Comparison of ENCODE assay signal across 8 cellular contexts in genomic region chr1:200620273-200621131, GRCh38. TPM values are rescaled to one million over a fixed set of nuclear protein-coding genes. Genes with fewer than 3 reads are reported as not detected.
DNase-seq lines count a peak whose midpoint lies in the region; FAIRE-seq and TF ChIP-seq lines count a peak whose summit lies in the region.

KIF14 (minus strand) TSS chr1:200620751; CDS start chr1:200618723, 2,028 bp downstream.

- peak within 1 kb of the TSS; percentile 98 for H3K4me2 ChIP-seq in neural cell (ENCODE audit: low read length)

- H3K79me2 ChIP-seq in neural cell (replicated peaks; ENCODE audit: insufficient read depth, low read length) = peaks cover 9% of the 10 kb centered on the region

- H3K9me3 ChIP-seq in neural cell (ENCODE audit: low read length) = no peaks in the 10 kb centered on the region
- H3K9me3 ChIP-seq in stomach = no peaks in the 10 kb centered on the region

- CTCF ChIA-PET in RWPE1 (lab: Yijun Ruan, JAX) = interaction anchor here (0.7 to 3.2 kb wide), 2 partner anchors 182 to 478 kb away, joined by 7 to 25 read pairs; no protein-coding TSS in a partner anchor

- POLR2A ChIA-PET in RWPE1 (lab: Yijun Ruan, JAX; ENCODE audit: low non-redundant PET) = interaction anchor here (0.5 to 1.4 kb wide), 4 partner anchors 21 to 1944 kb away, joined by 3 to 6 read pairs (median 4); partner anchors contain the start of gene DDX59

- TF ChIP-seq RAD21 in neural cell (conservative IDR thresholded peaks at IDR 0.05) = no peak

- H3K4me1 ChIP-seq in stomach = peaks cover 12 to 28% (median 19%) of the 10 kb centered on the region in 4 donors

- H3K27ac ChIP-seq in RWPE1 (peak within 1 kb of the TSS; percentile 82), neural cell (ENCODE audit: low read length) (no peak within 1 kb of the TSS), stomach (peak within 1 kb of the TSS in 4 of 5 donors; percentile 62 to 75 (median 70))

- no peaks in the 10 kb centered on the region for H3K36me3 ChIP-seq in neural cell (ENCODE audit: insufficient read depth, low read length)
- no peaks in the 10 kb centered on the region for H3K36me3 ChIP-seq in stomach

- peak within 1 kb of the TSS; percentile 46 for H3K9ac ChIP-seq in neural cell (ENCODE audit: low read length)

- peak within 1 kb of the TSS; percentile 27 for H2AFZ ChIP-seq in neural cell (ENCODE audit: low read depth, low read length)

- TF ChIP-seq EP300 in neural cell (conservative IDR thresholded peaks at IDR 0.05; ENCODE audit: poor library complexity, severe bottlenecking) (no peak), stomach (IDR thresholded peaks at IDR 0.05) (no peak)

- no peaks in the 10 kb centered on the region for H3F3A ChIP-seq in neural cell (ENCODE audit: insufficient read depth, low read length, poor library complexity, severe bottlenecking)

- H3K4me3 ChIP-seq in fibroblast of the aortic adventitia (ENCODE audit: low read depth, low read length) = peak within 1 kb of the TSS; percentile 94
- peak within 1 kb of the TSS; percentile 90 for H3K4me3 ChIP-seq in neural cell (ENCODE audit: low read length)
- H3K4me3 ChIP-seq in stomach = peak within 1 kb of the TSS; percentile 59 to 64 (median 61)

- TF ChIP-seq POLR2A in H54 (IDR thresholded peaks at IDR 0.05; ENCODE audit: low read depth, low read length) (peak; percentile 48; the same call in 1 of the 2 replicates), stomach (IDR thresholded peaks at IDR 0.05) (no peak)

- FAIRE-seq in H54 (lab: Jason Lieb, UNC) = peak; percentile 62

- intact Hi-C loops in stomach (cut with DNase I; ENCODE audit: low total_unique reads) = loop anchor here (5.0 to 10.0 kb wide), 2 partner anchors 184 to 417 kb away; no protein-coding TSS in a partner anchor

- DNase-seq in ELF-1 (ENCODE audit: low read depth, low spot score) (peak; percentile 97), H54 (ENCODE audit: insufficient read length, low spot score) (peak; percentile 96), LoVo (ENCODE audit: low spot score) (peak; percentile 93), RWPE1 (ENCODE audit: low spot score) (peak; percentile 99), fibroblast of the aortic adventitia (ENCODE audit: low read depth) (peak; percentile 83), stomach (peak; percentile 92)
- peak; percentile 79 to 84 for DNase-seq in activated T-helper 1 cell treated with anti-CD3 and anti-CD28 coated beads, Interleukin-2, amount 50 U/mL, for 16 hours (ENCODE audit: low read depth in 1 of 2, low spot score in 1 of 2)

- H3K9me2 ChIP-seq in neural cell (ENCODE audit: insufficient read depth, low read length) = no peaks in the 10 kb centered on the region

- H3K27me3 ChIP-seq in neural cell (ENCODE audit: insufficient read depth, low read depth, low read length) (no peaks in the 10 kb centered on the region), stomach (no peaks in the 10 kb centered on the region)

- TF ChIP-seq CTCF in RWPE1 (conservative IDR thresholded peaks at IDR 0.05; ENCODE audit: low read depth) (no peak), fibroblast of the aortic adventitia (IDR thresholded peaks at IDR 0.05; ENCODE audit: insufficient read depth, low read length) (no peak), neural cell (IDR thresholded peaks at IDR 0.05; ENCODE audit: poor library complexity, severe bottlenecking) (no peak), stomach (IDR thresholded peaks at IDR 0.05) (no peak)

- 0 to 1% (median 1%) methylated on average over 40 to 59 of the region's 59 CpGs for WGBS in stomach, 5 donors

- H4K20me1 ChIP-seq in neural cell (ENCODE audit: insufficient read depth) = no peaks in the 10 kb centered on the region

TF ChIP-seq in neural cell, 6 proteins besides CTCF, POLR2A, EP300 and RAD21:
- TF ChIP-seq POLR2AphosphoS5 (IDR thresholded peaks at IDR 0.05) = peak; percentile 33
- no peak for TF ChIP-seq SMC3 (conservative IDR thresholded peaks at IDR 0.05; ENCODE audit: poor library complexity)
- peak; percentile 94 for TF ChIP-seq MXI1 (conservative IDR thresholded peaks at IDR 0.05; ENCODE audit: poor library complexity, severe bottlenecking)

RNA-seq across cellular contexts. Expression of gene KIF14, which starts in this region (rescaled TPM):
- 1.8 and 13.4 TPM in 2 replicates for total RNA-seq in fibroblast of the aortic adventitia (ENCODE audit: low replicate concordance)
- polyA plus RNA-seq in neural cell = 0.46 and 0.69 TPM in 2 replicates
- 1.5 and 2.2 TPM in 2 replicates for polyA minus RNA-seq in neural cell
- total RNA-seq in stomach = 1 to 10 TPM in 2 of 5 donors, under 1 TPM in 3; 0.43 to 2.2 (median 0.87) TPM
- polyA plus RNA-seq in stomach = under 1 TPM in 2 of 3 donors, not detected in 1; 0.25 to 0.63 TPM
